In genomic region chr13:97892717-97893116, GRCh38 we compare ENCODE assay signal across 19 cellular contexts.
A peak's percentile ranks its signal among the peaks of the same experiment; 100 is the strongest.
DNase-seq lines count a peak whose midpoint lies in the region; ATAC-seq, FAIRE-seq and TF ChIP-seq lines count a peak whose summit lies in the region.
"Had no signal": no experiment of that assay in that cellular context is flagged by ENCODE, and none has a peak within 500 bp of the region (broad histone marks: within the 10 kb centered on the region; RNA-seq: fewer than 3 reads in every experiment).

No MANE protein-coding gene starts in this region.

- no peaks in the 10 kb centered on the region for H3K79me1 ChIP-seq in mesendoderm (ENCODE audit: low read length)

- H2BK5ac ChIP-seq in mesendoderm (ENCODE audit: low read length): no peak overlapping the region

- ATAC-seq in upper lobe of right lung: no peak
- ATAC-seq in left colon: no peak
- ATAC-seq: activated CD8-positive, alpha-beta memory T cell treated with anti-CD3 and anti-CD28 coated beads, Interleukin-2, amount 10 ng/mL, durations not matched to agents 7 days and 5 days; HCT116; naive thymus-derived CD8-positive, alpha-beta T cell had no signal

- TF ChIP-seq CTCF in bronchial epithelial cell (IDR thresholded peaks at IDR 0.05; ENCODE audit: insufficient read depth, low read length, severe bottlenecking) (no peak), upper lobe of right lung (IDR thresholded peaks at IDR 0.05) (no peak)

- intact Hi-C loops in upper lobe of right lung (cut with DNase I): no loop called here
- intact Hi-C loops in left colon (cut with DNase I, micrococcal nuclease): no loop called here

- no peaks in the 10 kb centered on the region for H3K27me3 ChIP-seq in bronchial epithelial cell (ENCODE audit: control insufficient read depth, insufficient read depth, low read length)
- H3K27me3 ChIP-seq in mesendoderm (ENCODE audit: insufficient read depth, low read length, poor library complexity): no peaks in the 10 kb centered on the region
- H3K27me3 ChIP-seq in upper lobe of right lung: no peaks in the 10 kb centered on the region
- H3K27me3 ChIP-seq: BE2C had no signal

- no peak overlapping the region for H2AK5ac ChIP-seq in mesendoderm (ENCODE audit: low read length)

- no peaks in the 10 kb centered on the region for H3K9me3 ChIP-seq in upper lobe of right lung
- H3K9me3 ChIP-seq: adrenal gland, BE2C, thoracic aorta had no signal

- no peak overlapping the region for H3K4me2 ChIP-seq in mesendoderm (ENCODE audit: low read length)

- no peak overlapping the region for H2BK120ac ChIP-seq in mesendoderm (ENCODE audit: low read depth, low read length)

- H3K9ac ChIP-seq in mesendoderm (ENCODE audit: low read length): no peak overlapping the region

- no peak overlapping the region for H3K23ac ChIP-seq in mesendoderm (ENCODE audit: low read length)

- DNase-seq in GM03348 (ENCODE audit: low spot score) (peak; percentile 47), RCC 7860 (ENCODE audit: low spot score) (peak; percentile 26), bronchial epithelial cell (ENCODE audit: low read depth) (peak; percentile 70), mesendoderm (peak; percentile 10), COR-L47 (lab: John Stamatoyannopoulos, UW) (no peak), upper lobe of right lung (no peak), left colon (no peak), hepatic stellate cell (ENCODE audit: low spot score) (no peak)
- DNase-seq: activated CD4-positive, CD25-positive, alpha-beta regulatory T cell treated with anti-CD3 and anti-CD28 coated beads, Interleukin-2, amount 50 U/mL, for 72 hours; activated CD8-positive, alpha-beta memory T cell treated with anti-CD3 and anti-CD28 coated beads, Interleukin-2, amount 10 ng/mL, durations not matched to agents 7 days and 5 days; adrenal gland; BE2C; cerebellar nuclear complex; naive thymus-derived CD8-positive, alpha-beta T cell; NCI-H2227 treated with DMSO at 0.1 percent for 48 hours; Right ventricle myocardium superior had no signal

- FAIRE-seq in RCC 7860 (lab: Jason Lieb, UNC): no peak
- no peak for FAIRE-seq in bronchial epithelial cell (lab: Jason Lieb, UNC)

- no CpG with 5 or more reads among the region's 3 CpGs for WGBS in mesendoderm (ENCODE audit: extremely low coverage, insufficient coverage, low lambda C conversion rate)

- H3K4me1 ChIP-seq in mesendoderm (ENCODE audit: control insufficient read depth, low read depth, low read length) (no peaks in the 10 kb centered on the region), upper lobe of right lung (no peaks in the 10 kb centered on the region)
- H3K4me1 ChIP-seq: BE2C had no signal

- H4K8ac ChIP-seq in mesendoderm (ENCODE audit: low read depth, low read length): no peak overlapping the region

- H3K4ac ChIP-seq in mesendoderm (ENCODE audit: low read depth, low read length): no peak overlapping the region

- H3K18ac ChIP-seq in mesendoderm (ENCODE audit: low read length): no peak overlapping the region

- no peak overlapping the region for H4K5ac ChIP-seq in mesendoderm (ENCODE audit: low read length)

- H3K4me3 ChIP-seq in bronchial epithelial cell (ENCODE audit: low read depth, low read length) (no peak overlapping the region), mesendoderm (ENCODE audit: low read length) (no peak overlapping the region), upper lobe of right lung (no peak overlapping the region)
- H3K4me3 ChIP-seq: adrenal gland, lung, thoracic aorta had no signal

- no peak overlapping the region for H3K56ac ChIP-seq in mesendoderm (ENCODE audit: low read length)

- H3K27ac ChIP-seq in mesendoderm (ENCODE audit: low read depth, low read length): no peak overlapping the region
- no peak overlapping the region for H3K27ac ChIP-seq in upper lobe of right lung
- H3K27ac ChIP-seq: adrenal gland, thoracic aorta had no signal

- H3K36me3 ChIP-seq in bronchial epithelial cell (ENCODE audit: control insufficient read depth, insufficient read depth, low read length) (no peaks in the 10 kb centered on the region), mesendoderm (ENCODE audit: control insufficient read depth, insufficient read depth, low read length) (no peaks in the 10 kb centered on the region), upper lobe of right lung (no peaks in the 10 kb centered on the region)
- H3K36me3 ChIP-seq: adrenal gland, BE2C, thoracic aorta had no signal

- H3K79me2 ChIP-seq in mesendoderm (ENCODE audit: control insufficient read depth, insufficient read depth, low read length): no peaks in the 10 kb centered on the region

- H2BK15ac ChIP-seq in mesendoderm (replicated peaks; ENCODE audit: low read depth): no peak overlapping the region

Comparison
In these comparisons a context has a peak if more than half of its experiments do, and no peak if none do; other contexts are left out.
1. DNase-seq: peak in GM03348 (single experiment), RCC 7860 (single experiment), bronchial epithelial cell (single experiment) and mesendoderm (single experiment); none in COR-L47 (single experiment), upper lobe of right lung (single experiment), left colon (0 of 2) and hepatic stellate cell (single experiment).